ENCODE assay signal across 8 cellular contexts in the genomic region with DNA sequence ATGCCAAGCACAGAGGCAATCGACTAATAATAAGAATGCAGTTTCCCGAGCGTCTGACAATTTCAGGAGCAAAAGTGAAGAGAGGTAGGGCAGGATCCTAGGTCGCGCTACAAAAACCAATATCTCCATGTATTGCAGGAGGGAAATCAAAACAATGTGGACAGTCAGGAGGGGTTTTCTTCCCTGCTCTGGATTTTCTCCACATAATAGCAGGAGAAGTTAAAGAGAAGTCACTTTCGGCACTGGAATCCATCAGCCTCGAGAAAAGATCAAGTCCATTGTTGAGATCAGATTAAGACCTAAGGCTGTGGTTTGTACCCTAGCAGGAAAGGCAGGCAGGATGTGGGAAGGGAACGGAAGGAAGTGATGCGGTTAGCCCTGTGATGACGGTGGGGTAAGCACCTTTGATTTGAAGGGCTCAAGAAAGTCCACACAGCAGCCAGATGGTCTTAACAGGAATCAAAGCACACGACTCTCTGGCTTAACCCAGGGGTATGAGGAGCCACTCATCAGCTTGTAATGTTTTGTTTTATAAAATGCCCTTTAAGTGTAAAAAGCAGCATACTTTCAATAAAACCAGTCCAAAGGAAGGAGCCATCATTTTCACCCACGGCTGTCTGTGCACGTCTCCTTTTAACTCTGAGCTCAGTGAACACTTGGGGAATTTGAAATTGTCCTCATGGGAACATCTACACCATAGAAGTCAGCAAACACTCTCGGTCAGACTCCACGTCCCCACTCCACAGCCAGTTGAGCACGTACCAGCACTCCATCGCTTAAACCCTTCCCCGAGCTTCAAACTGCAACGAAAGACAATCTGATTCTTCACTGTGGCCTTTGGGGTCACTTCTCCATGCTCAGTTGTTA. TPM values are rescaled to one million over a fixed set of nuclear protein-coding genes. Genes with fewer than 3 reads are reported as not detected.
DNase-seq lines count a peak whose midpoint lies in the region; ATAC-seq and TF ChIP-seq lines count a peak whose summit lies in the region.

No MANE protein-coding gene starts in this region.

- H3K9me3 ChIP-seq in esophagus squamous epithelium (no peaks in the 10 kb centered on the region), tibial artery (no peaks in the 10 kb centered on the region)

- H3K4me1 Mint-ChIP-seq in activated CD4-positive, alpha-beta memory T cell treated with anti-CD3 and anti-CD28 coated beads, Interleukin-2, amount 10 ng/mL, durations not matched to agents 7 days and 5 days: peaks cover 52% of the 10 kb centered on the region

- no peaks in the 10 kb centered on the region for H3K36me3 ChIP-seq in esophagus squamous epithelium
- no peaks in the 10 kb centered on the region for H3K36me3 ChIP-seq in tibial artery

- 53 to 65% methylated on average over 19 of the region's 19 CpGs for WGBS in esophagus squamous epithelium, 2 donors

- intact Hi-C loops in esophagus squamous epithelium (cut with DNase I) (no loop called here), tibial artery (cut with DNase I; ENCODE audit: low total_unique reads) (no loop called here)

- H3K4me3 ChIP-seq in esophagus squamous epithelium (peak overlapping the region in 1 of 4 donors; percentile 40), tibial artery (no peak overlapping the region)

- ATAC-seq in GM19468 (IDR thresholded peaks at IDR 0.05; ENCODE audit: extremely low read depth, unreplicated experiment) (peak; percentile 89), HG03571 (IDR thresholded peaks at IDR 0.05; ENCODE audit: unreplicated experiment) (peak; percentile 98)

- H3K27ac ChIP-seq in esophagus squamous epithelium (peak overlapping the region; percentile 39 to 86 (median 62)), tibial artery (no peak overlapping the region)

- H3K9me3 Mint-ChIP-seq in activated CD4-positive, alpha-beta memory T cell treated with anti-CD3 and anti-CD28 coated beads, Interleukin-2, amount 10 ng/mL, durations not matched to agents 7 days and 5 days: peaks cover 11% of the 10 kb centered on the region

- DNase-seq in CD1c-positive myeloid dendritic cell (ENCODE audit: extremely low spot score) (peak; percentile 28), esophagus squamous epithelium (lab: John Stamatoyannopoulos, UW) (peak; percentile 31), tibial artery (no peak), HPDE6-E6E7 (ENCODE audit: extremely low spot score) (no peak)
- peak; percentile 92 for DNase-seq in activated CD4-positive, alpha-beta memory T cell treated with anti-CD3 and anti-CD28 coated beads, Interleukin-2, amount 10 ng/mL, durations not matched to agents 7 days and 5 days
- DNase-seq in stimulated activated CD4-positive, alpha-beta T cell treated with anti-CD3 and anti-CD28 coated beads, Interleukin-1b, Interleukin-23, amount 100 ng/mL, for 4 hours (ENCODE audit: low read depth in 2 of 2): peak; percentile 29 to 49

- H3K4me1 ChIP-seq in esophagus squamous epithelium (peaks cover 0 to 14% (median 3%) of the 10 kb centered on the region in 3 donors), tibial artery (no peaks in the 10 kb centered on the region)

- peak in 1 of 4 donors; percentile 33 for TF ChIP-seq POLR2A in esophagus squamous epithelium (IDR thresholded peaks at IDR 0.05)

- POLR2A ChIA-PET in activated CD4-positive, alpha-beta memory T cell treated with anti-CD3 and anti-CD28 coated beads, Interleukin-2, amount 10 ng/mL, durations not matched to agents 7 days and 5 days (lab: Charles Lee): interaction anchor here (0.7 to 5.4 kb wide), 15 partner anchors 8 to 466 kb away, joined by 3 to 69 read pairs (median 5); a partner anchor contains a TSS

- H3K27ac Mint-ChIP-seq in activated CD4-positive, alpha-beta memory T cell treated with anti-CD3 and anti-CD28 coated beads, Interleukin-2, amount 10 ng/mL, durations not matched to agents 7 days and 5 days: peak overlapping the region; percentile 91

- CTCF ChIA-PET in activated CD4-positive, alpha-beta memory T cell treated with anti-CD3 and anti-CD28 coated beads, Interleukin-2, amount 10 ng/mL, durations not matched to agents 7 days and 5 days (lab: Charles Lee): interaction anchor here (0.8 to 1.9 kb wide), 5 partner anchors 9 to 61 kb away, joined by 4 to 9 read pairs (median 7); a partner anchor contains a TSS

- H3K4me3 Mint-ChIP-seq in activated CD4-positive, alpha-beta memory T cell treated with anti-CD3 and anti-CD28 coated beads, Interleukin-2, amount 10 ng/mL, durations not matched to agents 7 days and 5 days: peak overlapping the region; percentile 66

- H3K27me3 ChIP-seq in esophagus squamous epithelium (no peaks in the 10 kb centered on the region), tibial artery (no peaks in the 10 kb centered on the region)

- TF ChIP-seq CTCF in esophagus squamous epithelium (IDR thresholded peaks at IDR 0.05): no peak
- no peak for TF ChIP-seq CTCF in tibial artery (IDR thresholded peaks at IDR 0.05)

- H3K27me3 Mint-ChIP-seq in activated CD4-positive, alpha-beta memory T cell treated with anti-CD3 and anti-CD28 coated beads, Interleukin-2, amount 10 ng/mL, durations not matched to agents 7 days and 5 days: no peaks in the 10 kb centered on the region

- peaks cover 24% of the 10 kb centered on the region for H3K36me3 Mint-ChIP-seq in activated CD4-positive, alpha-beta memory T cell treated with anti-CD3 and anti-CD28 coated beads, Interleukin-2, amount 10 ng/mL, durations not matched to agents 7 days and 5 days (ENCODE audit: low read depth)

RNA-seq across cellular contexts. Expression of a gene that starts 15.8 kb away (rescaled TPM):
- total RNA-seq in activated CD4-positive, alpha-beta memory T cell treated with anti-CD3 and anti-CD28 coated beads, Interleukin-2, amount 10 ng/mL, durations not matched to agents 7 days and 5 days: 10 to 100 TPM; 53.3 to 57.0 TPM
- 10 to 100 TPM; 34.3 to 46.8 (median 39.4) TPM for total RNA-seq in esophagus squamous epithelium

Comparison
In these comparisons a context has a peak if more than half of its experiments do, and no peak if none do; other contexts are left out.
1. DNase-seq: peak in CD1c-positive myeloid dendritic cell (single experiment), activated CD4-positive, alpha-beta memory T cell treated with anti-CD3 and anti-CD28 coated beads, Interleukin-2, amount 10 ng/mL, durations not matched to agents 7 days and 5 days (single experiment), esophagus squamous epithelium (single experiment) and stimulated activated CD4-positive, alpha-beta T cell treated with anti-CD3 and anti-CD28 coated beads, Interleukin-1b, Interleukin-23, amount 100 ng/mL, for 4 hours (2 of 2); none in tibial artery (0 of 2) and HPDE6-E6E7 (single experiment).
2. H3K27ac ChIP-seq: peak in esophagus squamous epithelium (4 of 4); none in tibial artery (0 of 2).